ENCODE assay signal across 1 cellular context in the genomic region with DNA sequence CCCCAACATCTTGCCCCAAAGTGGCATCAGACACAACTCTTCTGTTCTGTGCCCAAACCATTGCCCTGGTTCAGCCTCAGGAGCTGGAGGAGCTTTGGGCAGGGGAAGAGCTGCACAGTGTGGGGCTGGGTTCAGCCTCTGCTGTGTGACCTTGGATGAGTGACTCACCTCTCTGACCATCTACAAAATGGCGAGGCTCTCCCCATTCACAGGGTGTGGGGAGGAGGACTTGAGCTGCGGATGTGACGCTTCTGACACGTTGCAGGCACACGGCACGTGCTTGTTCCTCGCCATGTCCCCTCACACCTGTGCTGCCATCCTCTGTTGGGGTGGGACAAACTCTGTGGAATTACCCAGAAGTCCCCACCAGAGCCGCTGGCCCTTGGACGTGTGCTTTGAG.
TF ChIP-seq lines count a peak whose summit lies in the region.

No MANE protein-coding gene starts in this region.

TF ChIP-seq in HepG2, 621 proteins besides CTCF, POLR2A, EP300 and RAD21:
- TF ChIP-seq ZMYM3 (CRISPR knock-in tag; IDR thresholded peaks at IDR 0.05) (peak; percentile 37; the same call in 1 of the 2 replicates), ZNF768 (CRISPR knock-in tag; IDR thresholded peaks at IDR 0.05) (peak; percentile 94), FOSL2 (CRISPR knock-in tag; IDR thresholded peaks at IDR 0.05) (peak; percentile 43; the same call in 1 of the 2 replicates)
TF ChIP-seq in HepG2: peak in this region for 3; not testable (repeated sequence) for 618.
